ENCODE assay signal across 8 cellular contexts in genomic region chrX:65688403-65688881, GRCh38. TPM values are rescaled to one million over a fixed set of nuclear protein-coding genes. Genes with fewer than 3 reads are reported as not detected.
DNase-seq lines count a peak whose midpoint lies in the region; ATAC-seq and TF ChIP-seq lines count a peak whose summit lies in the region.

No MANE protein-coding gene starts in this region.

- H3K36me3 Mint-ChIP-seq in dendritic cell treated with granulocyte-macrophage colony-stimulating factor and Interleukin-4, amounts not matched to agents 40 ng/mL and 50 ng/mL, for 4 days (ENCODE audit: low read depth), result peaks cover 43% of the 10 kb centered on the region

- H3K27me3 ChIP-seq in subcutaneous abdominal adipose tissue (ENCODE audit: control insufficient read depth in 5 of 5, insufficient read depth in 4 of 5, low read length in 5 of 5) (peaks cover 0 to 4% (median 0%) of the 10 kb centered on the region in 5 donors), MG63 (no peaks in the 10 kb centered on the region)

- H3K27me3 Mint-ChIP-seq in dendritic cell treated with granulocyte-macrophage colony-stimulating factor and Interleukin-4, amounts not matched to agents 40 ng/mL and 50 ng/mL, for 4 days, result no peaks in the 10 kb centered on the region

- no peaks in the 10 kb centered on the region for H3K9me3 Mint-ChIP-seq in dendritic cell treated with granulocyte-macrophage colony-stimulating factor and Interleukin-4, amounts not matched to agents 40 ng/mL and 50 ng/mL, for 4 days

- H3K4me1 Mint-ChIP-seq in dendritic cell treated with granulocyte-macrophage colony-stimulating factor and Interleukin-4, amounts not matched to agents 40 ng/mL and 50 ng/mL, for 4 days (ENCODE audit: low read depth), result peaks cover 68% of the 10 kb centered on the region

- H3K36me3 ChIP-seq in subcutaneous abdominal adipose tissue (ENCODE audit: control insufficient read depth in 5 of 5, insufficient read depth in 5 of 5, low read length in 5 of 5) (no peaks in the 10 kb centered on the region), MG63 (0 out of 2 replicates have a peak, but pooled peaks cover 2% of the 10 kb centered on the region)

- TF ChIP-seq CTCF in GM10266 (IDR thresholded peaks at IDR 0.05; ENCODE audit: control insufficient read depth, insufficient read depth, low read depth, missing control alignments), result no peak

- DNase-seq in GM10266 (ENCODE audit: extremely low spot score) (peak; percentile 47), HK-2 (ENCODE audit: unreplicated experiment) (peak; percentile 35), MG63 (no peak), cerebellum (ENCODE audit: low spot score) (no peak), NCI-H2171 treated with DMSO at 0.1 percent for 48 hours (lab: John Stamatoyannopoulos, UW) (no peak)

- no peak overlapping the region for H3K4me3 Mint-ChIP-seq in dendritic cell treated with granulocyte-macrophage colony-stimulating factor and Interleukin-4, amounts not matched to agents 40 ng/mL and 50 ng/mL, for 4 days

- H3K4me1 ChIP-seq in subcutaneous abdominal adipose tissue (ENCODE audit: control insufficient read depth in 5 of 5, insufficient read depth in 5 of 5, low read length in 5 of 5), result peaks cover 3 to 68% (median 54%) of the 10 kb centered on the region in 5 donors

- H3K4me3 ChIP-seq in subcutaneous abdominal adipose tissue (ENCODE audit: low read depth in 1 of 5, low read length in 5 of 5), result no peak overlapping the region
- H3K4me3 ChIP-seq in MG63, result no peak overlapping the region

- peak overlapping the region; percentile 80 for H3K27ac ChIP-seq in subcutaneous abdominal adipose tissue (ENCODE audit: low read depth, low read length)

- ATAC-seq in GM21381 (IDR thresholded peaks at IDR 0.05; ENCODE audit: unreplicated experiment), result peak; percentile 86

- no peaks in the 10 kb centered on the region for H3K9me3 ChIP-seq in subcutaneous abdominal adipose tissue (ENCODE audit: control insufficient read depth in 5 of 5, low read length in 5 of 5)
- no peaks in the 10 kb centered on the region for H3K9me3 ChIP-seq in MG63

- no peak overlapping the region for H3K9ac ChIP-seq in subcutaneous abdominal adipose tissue (ENCODE audit: low read length in 5 of 5)

- peak overlapping the region; percentile 65 for H3K27ac Mint-ChIP-seq in dendritic cell treated with granulocyte-macrophage colony-stimulating factor and Interleukin-4, amounts not matched to agents 40 ng/mL and 50 ng/mL, for 4 days

- intact Hi-C loops in dendritic cell treated with granulocyte-macrophage colony-stimulating factor and Interleukin-4, amounts not matched to agents 40 ng/mL and 50 ng/mL, for 4 days (cut with micrococcal nuclease), result no loop called here

RNA-seq across cellular contexts. Expression of gene MSN, which starts 21.0 kb away (rescaled TPM):
- 303 and 315 TPM in 2 replicates for total RNA-seq in MG63 (2014; rRNA removed; shearing (Covaris generic); ENCODE audit: low replicate concordance)
- 33.2 TPM for total RNA-seq in cerebellum

Comparison
In these comparisons a context has a peak if more than half of its experiments do, and no peak if none do; other contexts are left out.
1. DNase-seq: peak in GM10266 (single experiment) and HK-2 (single experiment); none in MG63 (single experiment), cerebellum (single experiment) and NCI-H2171 treated with DMSO at 0.1 percent for 48 hours (single experiment).